Comparison of ENCODE assay signal across 1 cellular context in the genomic region with DNA sequence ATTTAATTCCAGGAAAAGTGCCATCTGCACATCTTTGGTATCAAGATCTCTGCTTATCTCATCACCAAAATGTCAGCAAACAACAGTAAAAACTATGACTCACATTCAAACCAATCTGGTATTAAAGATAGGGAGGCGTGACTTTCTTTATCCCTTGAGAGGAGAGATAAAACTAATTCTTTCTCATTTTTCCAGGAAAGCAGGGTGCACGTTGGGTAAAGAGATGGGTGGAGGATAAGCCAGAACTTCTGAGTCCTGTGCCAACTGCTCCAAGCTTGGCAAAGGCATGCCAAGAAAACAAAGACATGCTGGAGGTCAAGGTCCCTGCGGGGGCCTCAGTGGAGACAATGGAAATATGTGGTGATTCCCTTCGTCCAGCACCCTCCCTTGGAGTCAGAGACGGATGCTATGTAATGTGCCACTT.
TF ChIP-seq lines count a peak whose summit lies in the region.

No MANE protein-coding gene starts in this region.

TF ChIP-seq in K562, 482 proteins besides CTCF, POLR2A, EP300 and RAD21 (continued from another document):
- TF ChIP-seq, protein P1, sequence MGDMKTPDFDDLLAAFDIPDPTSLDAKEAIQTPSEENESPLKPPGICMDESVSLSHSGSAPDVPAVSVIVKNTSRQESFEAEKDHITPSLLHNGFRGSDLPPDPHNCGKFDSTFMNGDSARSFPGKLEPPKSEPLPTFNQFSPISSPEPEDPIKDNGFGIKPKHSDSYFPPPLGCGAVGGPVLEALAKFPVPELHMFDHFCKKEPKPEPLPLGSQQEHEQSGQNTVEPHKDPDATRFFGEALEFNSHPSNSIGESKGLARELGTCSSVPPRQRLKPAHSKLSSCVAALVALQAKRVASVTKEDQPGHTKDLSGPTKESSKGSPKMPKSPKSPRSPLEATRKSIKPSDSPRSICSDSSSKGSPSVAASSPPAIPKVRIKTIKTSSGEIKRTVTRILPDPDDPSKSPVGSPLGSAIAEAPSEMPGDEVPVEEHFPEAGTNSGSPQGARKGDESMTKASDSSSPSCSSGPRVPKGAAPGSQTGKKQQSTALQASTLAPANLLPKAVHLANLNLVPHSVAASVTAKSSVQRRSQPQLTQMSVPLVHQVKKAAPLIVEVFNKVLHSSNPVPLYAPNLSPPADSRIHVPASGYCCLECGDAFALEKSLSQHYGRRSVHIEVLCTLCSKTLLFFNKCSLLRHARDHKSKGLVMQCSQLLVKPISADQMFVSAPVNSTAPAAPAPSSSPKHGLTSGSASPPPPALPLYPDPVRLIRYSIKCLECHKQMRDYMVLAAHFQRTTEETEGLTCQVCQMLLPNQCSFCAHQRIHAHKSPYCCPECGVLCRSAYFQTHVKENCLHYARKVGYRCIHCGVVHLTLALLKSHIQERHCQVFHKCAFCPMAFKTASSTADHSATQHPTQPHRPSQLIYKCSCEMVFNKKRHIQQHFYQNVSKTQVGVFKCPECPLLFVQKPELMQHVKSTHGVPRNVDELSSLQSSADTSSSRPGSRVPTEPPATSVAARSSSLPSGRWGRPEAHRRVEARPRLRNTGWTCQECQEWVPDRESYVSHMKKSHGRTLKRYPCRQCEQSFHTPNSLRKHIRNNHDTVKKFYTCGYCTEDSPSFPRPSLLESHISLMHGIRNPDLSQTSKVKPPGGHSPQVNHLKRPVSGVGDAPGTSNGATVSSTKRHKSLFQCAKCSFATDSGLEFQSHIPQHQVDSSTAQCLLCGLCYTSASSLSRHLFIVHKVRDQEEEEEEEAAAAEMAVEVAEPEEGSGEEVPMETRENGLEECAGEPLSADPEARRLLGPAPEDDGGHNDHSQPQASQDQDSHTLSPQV (IDR thresholded peaks at IDR 0.05): 0 out of 2 replicates have a peak, but pooled peaks have one; percentile 18
- TF ChIP-seq ZNF134 (CRISPR knock-in tag; conservative IDR thresholded peaks at IDR 0.05): peak; percentile 77
- 0 out of 2 replicates have a peak, but pooled peaks have one; percentile 18 for TF ChIP-seq ZNF354B (CRISPR knock-in tag; IDR thresholded peaks at IDR 0.05)
- peak; percentile 96 for TF ChIP-seq TEAD4 (IDR thresholded peaks at IDR 0.05; ENCODE audit: low read length)
- no peak for TF ChIP-seq TEAD4 (CRISPR knock-in tag; IDR thresholded peaks at IDR 0.05; ENCODE audit: borderline replicate concordance)
- peak; percentile 86 for TF ChIP-seq MTA2 (IDR thresholded peaks at IDR 0.05; ENCODE audit: low read depth)
- TF ChIP-seq RFX1 (IDR thresholded peaks at IDR 0.05): no peak
- 0 out of 2 replicates have a peak, but pooled peaks have one; percentile 49 for TF ChIP-seq SMAD4 (CRISPR knock-in tag; conservative IDR thresholded peaks at IDR 0.05)
- TF ChIP-seq ZFP1 (CRISPR knock-in tag; IDR thresholded peaks at IDR 0.05): 0 out of 2 replicates have a peak, but pooled peaks have one; percentile 12
- peak; percentile 58 for TF ChIP-seq HDAC3 (IDR thresholded peaks at IDR 0.05; ENCODE audit: borderline replicate concordance, partially characterized antibody)
- TF ChIP-seq GATA2 (CRISPR knock-in tag; IDR thresholded peaks at IDR 0.05): peak; percentile 41; the same call in 1 of the 2 replicates
- no peak for TF ChIP-seq RBM22 (IDR thresholded peaks at IDR 0.05; ENCODE audit: low read depth, low read length, poor library complexity, severe bottlenecking)
- peak; percentile 88 for TF ChIP-seq CBFA2T3 (IDR thresholded peaks at IDR 0.05)
- peak; percentile 96; the same call in 1 of the 2 replicates for TF ChIP-seq PML (IDR thresholded peaks at IDR 0.05; ENCODE audit: low read length)
- peak; percentile 34; the same call in 1 of the 2 replicates for TF ChIP-seq ZNF79 (CRISPR knock-in tag; IDR thresholded peaks at IDR 0.05; ENCODE audit: low read depth)
- TF ChIP-seq MEIS2 (IDR thresholded peaks at IDR 0.05; ENCODE audit: partially characterized antibody): peak; percentile 84
- TF ChIP-seq TRIM24 (IDR thresholded peaks at IDR 0.05): peak; percentile 79 to 95
- no peak for TF ChIP-seq HMG20B (CRISPR knock-in tag; IDR thresholded peaks at IDR 0.05)
- peak; percentile 82 for TF ChIP-seq NCOR1 (IDR thresholded peaks at IDR 0.05)
- peak; percentile 60; the same call in 1 of the 2 replicates for TF ChIP-seq BHLHE40 (IDR thresholded peaks at IDR 0.05; ENCODE audit: low read length)
- TF ChIP-seq, protein P2, sequence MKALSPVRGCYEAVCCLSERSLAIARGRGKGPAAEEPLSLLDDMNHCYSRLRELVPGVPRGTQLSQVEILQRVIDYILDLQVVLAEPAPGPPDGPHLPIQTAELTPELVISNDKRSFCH (CRISPR knock-in tag; IDR thresholded peaks at IDR 0.05): no peak
- TF ChIP-seq, protein P2 (tag; IDR thresholded peaks at IDR 0.05): peak; percentile 71; the same call in 1 of the 2 replicates
- peak; percentile 87 for TF ChIP-seq HIVEP1 (CRISPR knock-in tag; IDR thresholded peaks at IDR 0.05)
- TF ChIP-seq, protein P3, sequence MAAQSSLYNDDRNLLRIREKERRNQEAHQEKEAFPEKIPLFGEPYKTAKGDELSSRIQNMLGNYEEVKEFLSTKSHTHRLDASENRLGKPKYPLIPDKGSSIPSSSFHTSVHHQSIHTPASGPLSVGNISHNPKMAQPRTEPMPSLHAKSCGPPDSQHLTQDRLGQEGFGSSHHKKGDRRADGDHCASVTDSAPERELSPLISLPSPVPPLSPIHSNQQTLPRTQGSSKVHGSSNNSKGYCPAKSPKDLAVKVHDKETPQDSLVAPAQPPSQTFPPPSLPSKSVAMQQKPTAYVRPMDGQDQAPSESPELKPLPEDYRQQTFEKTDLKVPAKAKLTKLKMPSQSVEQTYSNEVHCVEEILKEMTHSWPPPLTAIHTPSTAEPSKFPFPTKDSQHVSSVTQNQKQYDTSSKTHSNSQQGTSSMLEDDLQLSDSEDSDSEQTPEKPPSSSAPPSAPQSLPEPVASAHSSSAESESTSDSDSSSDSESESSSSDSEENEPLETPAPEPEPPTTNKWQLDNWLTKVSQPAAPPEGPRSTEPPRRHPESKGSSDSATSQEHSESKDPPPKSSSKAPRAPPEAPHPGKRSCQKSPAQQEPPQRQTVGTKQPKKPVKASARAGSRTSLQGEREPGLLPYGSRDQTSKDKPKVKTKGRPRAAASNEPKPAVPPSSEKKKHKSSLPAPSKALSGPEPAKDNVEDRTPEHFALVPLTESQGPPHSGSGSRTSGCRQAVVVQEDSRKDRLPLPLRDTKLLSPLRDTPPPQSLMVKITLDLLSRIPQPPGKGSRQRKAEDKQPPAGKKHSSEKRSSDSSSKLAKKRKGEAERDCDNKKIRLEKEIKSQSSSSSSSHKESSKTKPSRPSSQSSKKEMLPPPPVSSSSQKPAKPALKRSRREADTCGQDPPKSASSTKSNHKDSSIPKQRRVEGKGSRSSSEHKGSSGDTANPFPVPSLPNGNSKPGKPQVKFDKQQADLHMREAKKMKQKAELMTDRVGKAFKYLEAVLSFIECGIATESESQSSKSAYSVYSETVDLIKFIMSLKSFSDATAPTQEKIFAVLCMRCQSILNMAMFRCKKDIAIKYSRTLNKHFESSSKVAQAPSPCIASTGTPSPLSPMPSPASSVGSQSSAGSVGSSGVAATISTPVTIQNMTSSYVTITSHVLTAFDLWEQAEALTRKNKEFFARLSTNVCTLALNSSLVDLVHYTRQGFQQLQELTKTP (IDR thresholded peaks at IDR 0.05; ENCODE audit: low read depth in 1 of 2, partially characterized antibody in 2 of 2): peak; percentile 54 to 72
- TF ChIP-seq, protein P4, sequence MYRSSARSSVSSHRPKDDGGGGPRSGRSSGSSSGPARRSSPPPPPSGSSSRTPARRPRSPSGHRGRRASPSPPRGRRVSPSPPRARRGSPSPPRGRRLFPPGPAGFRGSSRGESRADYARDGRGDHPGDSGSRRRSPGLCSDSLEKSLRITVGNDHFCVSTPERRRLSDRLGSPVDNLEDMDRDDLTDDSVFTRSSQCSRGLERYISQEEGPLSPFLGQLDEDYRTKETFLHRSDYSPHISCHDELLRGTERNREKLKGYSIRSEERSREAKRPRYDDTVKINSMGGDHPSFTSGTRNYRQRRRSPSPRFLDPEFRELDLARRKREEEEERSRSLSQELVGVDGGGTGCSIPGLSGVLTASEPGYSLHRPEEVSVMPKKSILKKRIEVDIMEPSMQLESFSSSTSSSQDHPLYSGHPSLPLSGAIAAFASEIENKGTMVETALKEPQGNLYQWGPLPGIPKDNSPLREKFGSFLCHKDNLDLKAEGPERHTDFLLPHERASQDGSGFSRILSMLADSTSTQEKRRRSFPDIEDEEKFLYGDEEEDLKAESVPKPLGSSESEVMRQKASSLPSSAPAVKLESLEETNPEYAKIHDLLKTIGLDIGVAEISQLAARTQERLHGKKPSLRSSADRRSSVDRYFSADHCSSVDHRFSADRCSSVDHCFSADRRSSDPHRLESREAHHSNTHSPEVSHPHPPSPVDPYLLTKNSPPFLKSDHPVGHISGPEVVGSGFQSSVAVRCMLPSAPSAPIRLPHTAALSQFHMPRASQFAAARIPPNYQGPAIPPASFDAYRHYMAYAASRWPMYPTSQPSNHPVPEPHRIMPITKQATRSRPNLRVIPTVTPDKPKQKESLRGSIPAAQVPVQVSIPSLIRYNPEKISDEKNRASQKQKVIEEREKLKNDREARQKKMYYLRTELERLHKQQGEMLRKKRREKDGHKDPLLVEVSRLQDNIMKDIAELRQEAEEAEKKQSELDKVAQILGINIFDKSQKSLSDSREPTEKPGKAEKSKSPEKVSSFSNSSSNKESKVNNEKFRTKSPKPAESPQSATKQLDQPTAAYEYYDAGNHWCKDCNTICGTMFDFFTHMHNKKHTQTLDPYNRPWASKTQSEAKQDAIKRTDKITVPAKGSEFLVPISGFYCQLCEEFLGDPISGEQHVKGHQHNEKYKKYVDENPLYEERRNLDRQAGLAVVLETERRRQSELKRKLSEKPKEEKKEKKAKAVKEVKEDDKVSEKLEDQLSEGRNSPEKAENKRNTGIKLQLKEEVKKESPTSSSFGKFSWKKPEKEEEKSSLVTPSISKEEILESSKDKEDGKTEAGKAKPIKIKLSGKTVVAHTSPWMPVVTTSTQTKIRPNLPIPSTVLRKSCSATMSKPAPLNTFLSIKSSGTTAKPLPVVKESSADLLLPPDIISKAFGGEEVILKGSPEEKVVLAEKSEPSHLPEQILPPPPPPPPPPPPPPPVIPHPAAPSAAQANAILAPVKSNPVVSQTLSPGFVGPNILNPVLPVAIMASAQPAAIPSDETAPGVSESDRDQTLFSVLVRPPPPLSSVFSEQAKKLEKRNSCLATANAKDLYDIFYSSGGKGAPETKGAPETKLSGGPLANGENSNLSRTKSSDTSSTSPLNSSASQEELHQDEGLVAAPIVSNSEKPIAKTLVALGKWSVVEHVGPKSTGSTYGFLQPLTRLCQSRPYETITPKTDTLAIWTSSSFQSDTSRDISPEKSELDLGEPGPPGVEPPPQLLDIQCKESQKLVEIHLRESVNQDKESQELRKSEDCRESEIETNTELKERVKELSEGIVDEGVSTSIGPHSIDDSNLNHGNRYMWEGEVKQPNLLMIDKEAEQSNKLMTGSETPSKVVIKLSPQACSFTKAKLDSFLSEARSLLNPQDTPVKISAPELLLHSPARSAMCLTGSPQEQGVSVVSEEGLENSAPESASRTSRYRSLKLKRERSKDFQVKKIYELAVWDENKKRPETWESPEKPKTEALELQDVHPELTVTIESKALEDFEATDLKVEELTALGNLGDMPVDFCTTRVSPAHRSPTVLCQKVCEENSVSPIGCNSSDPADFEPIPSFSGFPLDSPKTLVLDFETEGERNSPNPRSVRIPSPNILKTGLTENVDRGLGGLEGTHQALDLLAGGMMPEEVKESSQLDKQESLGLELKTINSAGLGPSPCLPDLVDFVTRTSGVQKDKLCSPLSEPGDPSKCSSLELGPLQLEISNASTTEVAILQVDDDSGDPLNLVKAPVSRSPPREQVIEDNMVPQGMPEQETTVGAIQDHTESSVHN (IDR thresholded peaks at IDR 0.05; ENCODE audit: borderline replicate concordance in 1 of 2, low read depth in 1 of 2): peak in 1 of 2 experiments; percentile 65; a peak in 1 of 4 replicates
TF ChIP-seq in K562: peak in this region for 93.
